Comparison of ENCODE assay signal across 15 cellular contexts in genomic region chr4:167222098-167222497, GRCh38. TPM values are rescaled to one million over a fixed set of nuclear protein-coding genes. Genes with fewer than 3 reads are reported as not detected.
DNase-seq lines count a peak whose midpoint lies in the region; ATAC-seq and TF ChIP-seq lines count a peak whose summit lies in the region.
"Had no signal": no experiment of that assay in that cellular context is flagged by ENCODE, and none has a peak within 500 bp of the region (broad histone marks: within the 10 kb centered on the region; RNA-seq: fewer than 3 reads in every experiment).

No MANE protein-coding gene starts in this region.

- WGBS in esophagus muscularis mucosa, result 64% methylated on average over 2 of the region's 2 CpGs

- no peaks in the 10 kb centered on the region for H3K27me3 ChIP-seq in OCI-LY3 (ENCODE audit: low read depth, low read length)
- no peaks in the 10 kb centered on the region for H3K27me3 ChIP-seq in esophagus muscularis mucosa
- H3K27me3 ChIP-seq: transverse colon had no signal

- no peaks in the 10 kb centered on the region for H3K9me3 Mint-ChIP-seq in mesothelial cell of epicardium

- H3K4me2 ChIP-seq in OCI-LY3 (ENCODE audit: low read length), result peak overlapping the region; percentile 33

- H3K27ac Mint-ChIP-seq in mesothelial cell of epicardium, result no peak overlapping the region

- no peak for TF ChIP-seq POLR2A in esophagus muscularis mucosa (IDR thresholded peaks at IDR 0.05; ENCODE audit: low read depth)

- no peaks in the 10 kb centered on the region for H3K36me3 ChIP-seq in OCI-LY3 (replicated peaks; ENCODE audit: low read depth, low read length)
- no peaks in the 10 kb centered on the region for H3K36me3 ChIP-seq in esophagus muscularis mucosa
- H3K36me3 ChIP-seq: transverse colon had no signal

- H3K4me3 Mint-ChIP-seq in mesothelial cell of epicardium, result no peak overlapping the region

- H3K79me2 ChIP-seq in OCI-LY3 (ENCODE audit: low read length), result no peaks in the 10 kb centered on the region

- H3K27ac ChIP-seq in OCI-LY3 (ENCODE audit: low read length) (no peak overlapping the region), esophagus muscularis mucosa (replicated peaks in 1 of 4) (no peak overlapping the region)
- H3K27ac ChIP-seq: C4-2B, transverse colon had no signal

- no peaks in the 10 kb centered on the region for H3K36me3 Mint-ChIP-seq in mesothelial cell of epicardium

- no peak for TF ChIP-seq EP300 in esophagus muscularis mucosa (IDR thresholded peaks at IDR 0.05)

- peak; percentile 73 for ATAC-seq in GM18520 (IDR thresholded peaks at IDR 0.05; ENCODE audit: unreplicated experiment)
- ATAC-seq in GM21576 (IDR thresholded peaks at IDR 0.05; ENCODE audit: unreplicated experiment), result peak; percentile 94
- peak; percentile 96 for ATAC-seq in HG03135 (IDR thresholded peaks at IDR 0.05; ENCODE audit: unreplicated experiment)
- ATAC-seq in esophagus mucosa, result no peak

- intact Hi-C loops in esophagus muscularis mucosa (cut with DNase I), result no loop called here

- 0 out of 2 replicates have a peak overlapping the region, but pooled peaks have one; percentile 4 for H3K4me3 ChIP-seq in OCI-LY3 (ENCODE audit: low read length)
- no peak overlapping the region for H3K4me3 ChIP-seq in esophagus muscularis mucosa
- H3K4me3 ChIP-seq: transverse colon had no signal

- TF ChIP-seq CTCF in OCI-LY3 (IDR thresholded peaks at IDR 0.05; ENCODE audit: low read depth, low read length) (no peak), mesothelial cell of epicardium (IDR thresholded peaks at IDR 0.05; ENCODE audit: unreplicated experiment) (no peak), esophagus muscularis mucosa (IDR thresholded peaks at IDR 0.05) (no peak)

- DNase-seq in COR-L47 (lab: John Stamatoyannopoulos, UW), result no peak
- no peak for DNase-seq in mesothelial cell of epicardium (ENCODE audit: low spot score in 2 of 2, unreplicated experiment in 2 of 2)
- DNase-seq in esophagus muscularis mucosa (ENCODE audit: extremely low spot score), result no peak
- DNase-seq: kidney glomerular epithelial cell, NCI-H2029 treated with DMSO at 0.1 percent for 48 hours, nucleus accumbens, SHP77 treated with DMSO at 0.1 percent for 48 hours, transverse colon had no signal

- no peak overlapping the region for H3K9ac ChIP-seq in OCI-LY3 (ENCODE audit: low read length)

- H3K27me3 Mint-ChIP-seq in mesothelial cell of epicardium (ENCODE audit: low read depth), result peaks cover 2% of the 10 kb centered on the region

- H2AFZ ChIP-seq in OCI-LY3 (ENCODE audit: low read depth, low read length), result no peak overlapping the region

- H3K9me3 ChIP-seq in OCI-LY3 (ENCODE audit: insufficient read depth, low read length) (no peaks in the 10 kb centered on the region), esophagus muscularis mucosa (no peaks in the 10 kb centered on the region)
- H3K9me3 ChIP-seq: transverse colon had no signal

- no peaks in the 10 kb centered on the region for H3K4me1 Mint-ChIP-seq in mesothelial cell of epicardium

- H3K4me1 ChIP-seq in OCI-LY3 (ENCODE audit: low read length) (peaks cover 10% of the 10 kb centered on the region), esophagus muscularis mucosa (no peaks in the 10 kb centered on the region)
- H3K4me1 ChIP-seq: transverse colon had no signal

- no peaks in the 10 kb centered on the region for H4K20me1 ChIP-seq in OCI-LY3 (ENCODE audit: insufficient read depth, low read length)

RNA-seq across cellular contexts. Expression of gene SPOCK3, which starts 12.2 kb away (rescaled TPM):
- 2.3 to 2.7 TPM (median 2.7 TPM) in 3 replicates for total RNA-seq in mesothelial cell of epicardium
- total RNA-seq in esophagus muscularis mucosa, result 1 to 10 TPM in 3 of 4 donors, under 1 TPM in 1; 0.52 to 5.0 (median 2.3) TPM
- not detected for total RNA-seq in esophagus mucosa
- total RNA-seq: activated CD8-positive, alpha-beta memory T cell treated with anti-CD3 and anti-CD28 coated beads for 36 hours had no signal
